In the genomic region with DNA sequence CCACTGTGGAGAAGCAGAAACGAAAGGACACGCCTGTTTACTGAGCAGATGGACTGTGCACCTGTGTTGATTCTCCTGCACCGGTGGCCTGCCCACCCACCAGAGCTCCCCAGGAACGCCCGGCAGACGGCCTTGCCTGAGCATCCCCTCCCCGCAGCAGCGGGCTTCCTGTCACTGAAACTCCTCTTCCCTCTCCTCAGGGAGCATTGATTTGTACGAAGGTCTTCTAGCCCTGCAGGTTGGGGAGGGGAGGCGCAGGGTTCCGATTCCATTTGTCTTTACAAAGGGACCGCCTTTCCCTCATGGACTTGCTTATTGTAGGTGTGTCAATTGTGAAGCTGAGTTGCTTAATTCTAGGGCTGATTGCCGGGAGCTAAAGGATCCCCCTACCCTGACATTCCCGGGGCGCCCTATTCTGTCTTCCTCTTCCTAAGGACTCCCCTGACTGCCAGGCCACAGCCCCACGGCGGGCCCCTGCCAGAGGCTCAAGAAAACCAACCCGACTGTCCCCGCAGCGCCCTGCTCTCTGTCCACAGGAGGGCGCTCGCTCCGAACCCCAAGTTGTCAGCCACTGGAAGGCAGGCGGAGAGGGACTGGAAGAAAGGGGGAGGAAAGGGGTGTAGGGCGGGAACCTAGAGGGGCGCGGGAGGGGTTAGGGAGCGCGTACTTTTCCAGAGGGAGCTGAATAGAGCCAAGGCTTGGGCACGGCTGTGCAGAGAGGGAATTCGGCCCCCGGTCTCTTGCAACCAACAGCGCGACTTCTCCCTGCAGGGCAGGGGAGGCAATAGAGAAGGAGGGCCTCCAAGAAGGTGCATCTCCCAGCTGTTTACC, we compare ENCODE assay signal across 8 cellular contexts. TPM values are rescaled to one million over a fixed set of nuclear protein-coding genes. Genes with fewer than 3 reads are reported as not detected.
DNase-seq lines count a peak whose midpoint lies in the region; ATAC-seq and TF ChIP-seq lines count a peak whose summit lies in the region.

No MANE protein-coding gene starts in this region.

- no peaks in the 10 kb centered on the region for H3K9me3 ChIP-seq in mesodermal cell (ENCODE audit: control insufficient read depth, low read length)

- peak overlapping the region; percentile 70 for H3K27ac ChIP-seq in mesodermal cell (ENCODE audit: low read depth, low read length, severe bottlenecking)

- H3K4me3 ChIP-seq in AG10803 (ENCODE audit: low read length), result peak overlapping the region; percentile 100
- no peak overlapping the region for H3K4me3 ChIP-seq in mesodermal cell (ENCODE audit: extremely low read depth, insufficient read depth, low read length, poor library complexity, severe bottlenecking)

- H3K36me3 ChIP-seq in mesodermal cell (ENCODE audit: control insufficient read depth, insufficient read depth, low read length), result no peaks in the 10 kb centered on the region

- WGBS in mesodermal cell (ENCODE audit: insufficient coverage in 2 of 2), 2 experiments, result 18 to 22% methylated on average over 23 to 29 of the region's 34 CpGs

- ATAC-seq in HG03432 (IDR thresholded peaks at IDR 0.05; ENCODE audit: unreplicated experiment), result peak; percentile 39
- ATAC-seq in GM19023 (IDR thresholded peaks at IDR 0.05; ENCODE audit: unreplicated experiment), result no peak

- peaks cover 15% of the 10 kb centered on the region for H3K4me1 ChIP-seq in mesodermal cell (ENCODE audit: control insufficient read depth, insufficient read depth, low read length, poor library complexity, severe bottlenecking)

- DNase-seq in AG10803 (ENCODE audit: low read depth) (peak; percentile 88), NOMO-1 treated with dmso at 0.1 percent for 144 hours (lab: John Stamatoyannopoulos, UW; ENCODE audit: unreplicated experiment) (peak; percentile 61), activated T-cell treated with anti-CD3 and anti-CD28 coated beads for 4 hours (peak; percentile 73), epidermal melanocyte (ENCODE audit: insufficient read length, low spot score) (peak; percentile 85)
- DNase-seq in stimulated activated CD4-positive, alpha-beta T cell treated with anti-CD3 and anti-CD28 coated beads, TNF-alpha, amount 100 ng/mL, for 48 hours (ENCODE audit: low read depth in 3 of 3), result peak; percentile 57 to 73 (median 69)

- peak; percentile 82 for TF ChIP-seq CTCF in AG10803 (conservative IDR thresholded peaks at IDR 0.05; ENCODE audit: low read length)

RNA-seq across cellular contexts. Expression of a gene that starts 2.8 kb away (rescaled TPM):
- polyA plus RNA-seq in mesodermal cell (2013, experiment 1 of 2), result 178 TPM
- polyA plus RNA-seq in mesodermal cell (2013, experiment 2 of 2), result 147 TPM

RNA-seq across cellular contexts. Expression of a gene that starts 7.8 kb away (rescaled TPM):
- polyA plus RNA-seq in mesodermal cell (2013, experiment 1 of 2), result 0.63 TPM
- polyA plus RNA-seq in mesodermal cell (2013, experiment 2 of 2), result not detected

RNA-seq across cellular contexts. Expression of a gene that starts 12.6 kb away (rescaled TPM):
- 235 TPM for polyA plus RNA-seq in mesodermal cell (2013, experiment 1 of 2)
- 190 TPM for polyA plus RNA-seq in mesodermal cell (2013, experiment 2 of 2)

RNA-seq across cellular contexts. Expression of a gene that starts 16.1 kb away (rescaled TPM):
- 26.8 TPM for polyA plus RNA-seq in mesodermal cell (2013, experiment 1 of 2)
- polyA plus RNA-seq in mesodermal cell (2013, experiment 2 of 2), result 18.2 TPM

RNA-seq across cellular contexts. Expression of a gene that starts 32.7 kb away (rescaled TPM):
- polyA plus RNA-seq in mesodermal cell (2013, experiment 1 of 2), result 1.3 TPM
- polyA plus RNA-seq in mesodermal cell (2013, experiment 2 of 2), result 1.6 TPM
